ENCODE assay signal across 1 cellular context in the genomic region with DNA sequence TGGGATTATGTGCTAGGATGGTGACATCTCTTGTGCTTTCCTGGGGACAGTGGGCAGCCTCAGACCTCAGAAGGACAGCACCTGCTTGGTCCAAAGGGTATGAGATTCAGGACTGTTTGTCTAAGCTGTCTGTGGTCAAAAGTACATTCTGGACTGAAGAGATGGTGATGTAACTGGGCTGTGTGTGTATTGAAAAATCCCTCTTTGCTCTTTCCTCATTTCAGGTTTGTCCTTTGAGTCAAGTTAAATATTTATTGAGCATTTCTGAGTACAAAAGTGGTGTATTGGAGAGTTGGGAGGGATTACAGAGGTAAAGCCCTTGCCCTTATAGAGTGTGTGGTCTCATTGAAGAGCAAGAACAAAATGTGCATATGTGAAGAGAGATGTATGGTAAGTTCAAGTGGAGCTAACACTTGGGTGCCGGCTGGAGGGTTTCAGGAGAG.
TF ChIP-seq lines count a peak whose summit lies in the region.

No MANE protein-coding gene starts in this region.

TF ChIP-seq in HepG2, 621 proteins besides CTCF, POLR2A, EP300 and RAD21 (continued from another document):
- TF ChIP-seq ZNF770 (CRISPR knock-in tag; IDR thresholded peaks at IDR 0.05): no peak
- TF ChIP-seq MIXL1 (CRISPR knock-in tag; IDR thresholded peaks at IDR 0.05): peak; percentile 93
- TF ChIP-seq FOXM1 (CRISPR knock-in tag; IDR thresholded peaks at IDR 0.05): no peak
- TF ChIP-seq, protein P1, sequence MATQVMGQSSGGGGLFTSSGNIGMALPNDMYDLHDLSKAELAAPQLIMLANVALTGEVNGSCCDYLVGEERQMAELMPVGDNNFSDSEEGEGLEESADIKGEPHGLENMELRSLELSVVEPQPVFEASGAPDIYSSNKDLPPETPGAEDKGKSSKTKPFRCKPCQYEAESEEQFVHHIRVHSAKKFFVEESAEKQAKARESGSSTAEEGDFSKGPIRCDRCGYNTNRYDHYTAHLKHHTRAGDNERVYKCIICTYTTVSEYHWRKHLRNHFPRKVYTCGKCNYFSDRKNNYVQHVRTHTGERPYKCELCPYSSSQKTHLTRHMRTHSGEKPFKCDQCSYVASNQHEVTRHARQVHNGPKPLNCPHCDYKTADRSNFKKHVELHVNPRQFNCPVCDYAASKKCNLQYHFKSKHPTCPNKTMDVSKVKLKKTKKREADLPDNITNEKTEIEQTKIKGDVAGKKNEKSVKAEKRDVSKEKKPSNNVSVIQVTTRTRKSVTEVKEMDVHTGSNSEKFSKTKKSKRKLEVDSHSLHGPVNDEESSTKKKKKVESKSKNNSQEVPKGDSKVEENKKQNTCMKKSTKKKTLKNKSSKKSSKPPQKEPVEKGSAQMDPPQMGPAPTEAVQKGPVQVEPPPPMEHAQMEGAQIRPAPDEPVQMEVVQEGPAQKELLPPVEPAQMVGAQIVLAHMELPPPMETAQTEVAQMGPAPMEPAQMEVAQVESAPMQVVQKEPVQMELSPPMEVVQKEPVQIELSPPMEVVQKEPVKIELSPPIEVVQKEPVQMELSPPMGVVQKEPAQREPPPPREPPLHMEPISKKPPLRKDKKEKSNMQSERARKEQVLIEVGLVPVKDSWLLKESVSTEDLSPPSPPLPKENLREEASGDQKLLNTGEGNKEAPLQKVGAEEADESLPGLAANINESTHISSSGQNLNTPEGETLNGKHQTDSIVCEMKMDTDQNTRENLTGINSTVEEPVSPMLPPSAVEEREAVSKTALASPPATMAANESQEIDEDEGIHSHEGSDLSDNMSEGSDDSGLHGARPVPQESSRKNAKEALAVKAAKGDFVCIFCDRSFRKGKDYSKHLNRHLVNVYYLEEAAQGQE (IDR thresholded peaks at IDR 0.05; ENCODE audit: borderline replicate concordance in 1 of 2, low read depth in 1 of 2, low read length in 2 of 2): peak in 1 of 2 experiments; percentile 66; a peak in 1 of 4 replicates
- no peak for TF ChIP-seq ZNF598 (CRISPR knock-in tag; IDR thresholded peaks at IDR 0.05; ENCODE audit: borderline replicate concordance)
- 0 out of 2 replicates have a peak, but pooled peaks have one; percentile 5 for TF ChIP-seq MYPOP (CRISPR knock-in tag; IDR thresholded peaks at IDR 0.05)
- TF ChIP-seq ZNF30 (CRISPR knock-in tag; IDR thresholded peaks at IDR 0.05): no peak
- TF ChIP-seq NONO (IDR thresholded peaks at IDR 0.05): no peak
- peak; percentile 77; the same call in 1 of the 2 replicates for TF ChIP-seq NONO (CRISPR knock-in tag; conservative IDR thresholded peaks at IDR 0.05)
- peak; percentile 95 for TF ChIP-seq SKI (IDR thresholded peaks at IDR 0.05; ENCODE audit: partially characterized antibody)
- TF ChIP-seq TOE1 (CRISPR knock-in tag; IDR thresholded peaks at IDR 0.05): peak; percentile 86; the same call in 1 of the 2 replicates
- TF ChIP-seq TGIF2 (CRISPR knock-in tag; IDR thresholded peaks at IDR 0.05): 0 out of 2 replicates have a peak, but pooled peaks have one; percentile 27
- TF ChIP-seq ZMYM4 (CRISPR knock-in tag; IDR thresholded peaks at IDR 0.05): peak; percentile 86
